In the genomic region with DNA sequence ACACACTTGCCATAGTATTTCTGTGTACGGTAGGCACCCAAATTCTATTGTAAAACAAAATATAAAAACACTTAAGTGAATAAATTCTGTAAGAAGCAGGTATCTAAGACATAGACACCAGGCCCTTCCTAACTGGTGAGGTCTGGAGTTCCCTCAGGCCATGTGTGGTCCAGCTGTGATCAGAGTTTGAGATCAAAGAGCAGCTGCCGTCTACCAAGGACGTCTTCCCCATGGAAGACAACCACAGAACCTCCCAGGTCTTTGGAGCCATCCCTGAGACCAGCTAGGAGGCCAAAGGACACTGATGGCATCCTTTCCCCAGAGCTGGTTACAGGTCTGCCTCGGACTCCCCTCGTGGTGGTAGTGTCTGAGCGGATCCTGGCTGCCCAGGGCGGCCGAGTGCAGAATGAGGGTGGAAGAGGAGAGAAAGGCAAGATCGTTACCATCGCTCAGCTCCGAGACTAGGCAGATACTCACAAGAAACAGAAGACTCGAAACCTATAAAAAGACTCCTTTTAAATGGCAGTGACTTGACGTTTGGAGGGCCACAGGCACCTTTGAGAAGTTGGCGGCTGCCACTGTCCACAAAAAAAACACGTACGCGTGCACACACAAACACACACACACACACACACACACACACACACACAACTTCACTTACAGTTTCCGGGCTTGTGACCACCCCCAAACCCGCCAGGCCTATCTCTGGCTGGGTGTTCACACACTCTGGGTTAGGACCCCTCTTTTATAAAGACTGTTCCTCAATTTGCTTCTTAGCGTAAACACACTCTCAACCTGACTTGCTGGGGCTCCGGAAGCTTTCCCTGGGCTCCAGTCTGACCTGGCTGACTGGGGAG, we compare ENCODE assay signal across 15 cellular contexts. TPM values are rescaled to one million over a fixed set of nuclear protein-coding genes. Genes with fewer than 3 reads are reported as not detected.
A peak's percentile ranks its signal among the peaks of the same experiment; 100 is the strongest.
DNase-seq lines count a peak whose midpoint lies in the region; ATAC-seq and TF ChIP-seq lines count a peak whose summit lies in the region.
"Had no signal": no experiment of that assay in that cellular context is flagged by ENCODE, and none has a peak within 500 bp of the region (broad histone marks: within the 10 kb centered on the region; RNA-seq: fewer than 3 reads in every experiment).

No MANE protein-coding gene starts in this region.

- no peaks in the 10 kb centered on the region for H3K9me3 ChIP-seq in esophagus muscularis mucosa
- H3K9me3 ChIP-seq: prostate gland had no signal

- intact Hi-C loops in CD14-positive monocyte (cut with micrococcal nuclease) (loop anchor here (5.0 to 10.0 kb wide), 3 partner anchors 35 to 173 kb away; a partner anchor contains a TSS), esophagus muscularis mucosa (cut with DNase I) (loop anchor here (5.0 kb wide), 1 partner anchor 50 kb away; no protein-coding TSS in a partner anchor)

- DNase-seq in CD14-positive monocyte (ENCODE audit: low spot score) (no peak), Kasumi-1 (lab: John Stamatoyannopoulos, UW) (peak; percentile 48 to 55), esophagus muscularis mucosa (ENCODE audit: extremely low spot score) (no peak), osteocyte (ENCODE audit: extremely low spot score, unreplicated experiment) (no peak), GF-D8 (lab: John Stamatoyannopoulos, UW) (no peak), NCI-H2081 (lab: John Stamatoyannopoulos, UW) (no peak)
- no peak for DNase-seq in activated T-cell treated with anti-CD3 and anti-CD28 coated beads, Interleukin-2, amount 50 U/mL, for 24 hours
- DNase-seq: activated naive CD4-positive, alpha-beta T cell; AML-193; mesendoderm; NCI-H1417 treated with DMSO at 0.1 percent for 48 hours; NCI-H524 treated with DMSO at 0.1 percent for 48 hours; T1000 had no signal

- H3K27me3 Mint-ChIP-seq in CD14-positive monocyte (ENCODE audit: low read depth in 3 of 3) (no peaks in the 10 kb centered on the region), osteocyte (ENCODE audit: unreplicated experiment) (no peaks in the 10 kb centered on the region)
- peaks cover 5% of the 10 kb centered on the region for H3K27me3 Mint-ChIP-seq in activated T-cell treated with anti-CD3 and anti-CD28 coated beads, Interleukin-2, amount 50 U/mL, for 24 hours

- no peak for ATAC-seq in HG02571 (IDR thresholded peaks at IDR 0.05; ENCODE audit: unreplicated experiment)

- whole genome bisulfite sequencing in esophagus muscularis mucosa: 72% methylated on average over 20 of the region's 21 CpGs

- peak overlapping the region in 3 of 4 donors; percentile 1 to 14 (median 5) for H3K4me3 ChIP-seq in esophagus muscularis mucosa
- H3K4me3 ChIP-seq: prostate gland had no signal

- TF ChIP-seq CTCF in CD14-positive monocyte (IDR thresholded peaks at IDR 0.05) (no peak), esophagus muscularis mucosa (IDR thresholded peaks at IDR 0.05) (no peak), osteocyte (IDR thresholded peaks at IDR 0.05) (no peak)

- peaks cover 91% of the 10 kb centered on the region for H3K4me1 Mint-ChIP-seq in CD14-positive monocyte
- peaks cover 79% of the 10 kb centered on the region for H3K4me1 Mint-ChIP-seq in osteocyte (ENCODE audit: unreplicated experiment)
- H3K4me1 Mint-ChIP-seq in activated T-cell treated with anti-CD3 and anti-CD28 coated beads, Interleukin-2, amount 50 U/mL, for 24 hours (ENCODE audit: low read depth): peaks cover 12% of the 10 kb centered on the region

- peak overlapping the region; percentile 42 to 93 (median 64) for H3K27ac ChIP-seq in esophagus muscularis mucosa (replicated peaks in 1 of 4)

- no peaks in the 10 kb centered on the region for H3K27me3 ChIP-seq in esophagus muscularis mucosa

- peaks cover 0 to 2% (median 0%) of the 10 kb centered on the region in 7 donors for H3K9me3 Mint-ChIP-seq in CD14-positive monocyte
- no peaks in the 10 kb centered on the region for H3K9me3 Mint-ChIP-seq in osteocyte (ENCODE audit: unreplicated experiment)
- H3K9me3 Mint-ChIP-seq in activated T-cell treated with anti-CD3 and anti-CD28 coated beads, Interleukin-2, amount 50 U/mL, for 24 hours: no peaks in the 10 kb centered on the region

- peaks cover 0 to 3% (median 0%) of the 10 kb centered on the region in 4 donors for H3K36me3 ChIP-seq in esophagus muscularis mucosa
- H3K36me3 ChIP-seq: prostate gland had no signal

- H3K36me3 Mint-ChIP-seq in CD14-positive monocyte (peaks cover 25 to 40% of the 10 kb centered on the region in 2 donors), osteocyte (ENCODE audit: unreplicated experiment) (peaks cover 11% of the 10 kb centered on the region)
- no peaks in the 10 kb centered on the region for H3K36me3 Mint-ChIP-seq in activated T-cell treated with anti-CD3 and anti-CD28 coated beads, Interleukin-2, amount 50 U/mL, for 24 hours (ENCODE audit: low read depth)

- H3K4me1 ChIP-seq in esophagus muscularis mucosa: peaks cover 70 to 100% (median 98%) of the 10 kb centered on the region in 4 donors

- no peak for TF ChIP-seq POLR2A in esophagus muscularis mucosa (IDR thresholded peaks at IDR 0.05; ENCODE audit: low read depth)

- H3K27ac Mint-ChIP-seq in CD14-positive monocyte: peak overlapping the region; percentile 92 to 98 (median 95)
- peak overlapping the region; percentile 86 for H3K27ac Mint-ChIP-seq in osteocyte (ENCODE audit: unreplicated experiment)
- no peak overlapping the region for H3K27ac Mint-ChIP-seq in activated T-cell treated with anti-CD3 and anti-CD28 coated beads, Interleukin-2, amount 50 U/mL, for 24 hours

- H3K4me3 Mint-ChIP-seq in CD14-positive monocyte (peak overlapping the region; percentile 75 to 88), osteocyte (ENCODE audit: unreplicated experiment) (no peak overlapping the region)
- no peak overlapping the region for H3K4me3 Mint-ChIP-seq in activated T-cell treated with anti-CD3 and anti-CD28 coated beads, Interleukin-2, amount 50 U/mL, for 24 hours

- no peak for TF ChIP-seq EP300 in esophagus muscularis mucosa (IDR thresholded peaks at IDR 0.05)

RNA-seq across cellular contexts. Expression of a gene that starts 7.5 kb away (rescaled TPM):
- 1 to 10 TPM; 4.5 to 6.4 TPM for polyA plus RNA-seq in CD14-positive monocyte
- 100 to 1,000 TPM; 177 to 315 (median 229) TPM for total RNA-seq in esophagus muscularis mucosa
- total RNA-seq in osteocyte: 1,096 and 1,211 TPM in 2 replicates

RNA-seq across cellular contexts. Expression of a gene that starts 14.7 kb away (rescaled TPM):
- under 1 TPM in 1 of 2 donors, not detected in 1; 0.38 TPM for polyA plus RNA-seq in CD14-positive monocyte
- 1 to 10 TPM in 3 of 4 donors, under 1 TPM in 1; 0.78 to 6.6 (median 2.3) TPM for total RNA-seq in esophagus muscularis mucosa
- total RNA-seq in osteocyte: 7.3 and 9.2 TPM in 2 replicates

Comparison
In these comparisons a context has a peak if more than half of its experiments do, and no peak if none do; other contexts are left out.
1. DNase-seq: peak in Kasumi-1 (2 of 2); none in CD14-positive monocyte (single experiment), esophagus muscularis mucosa (single experiment), osteocyte (single experiment), activated T-cell treated with anti-CD3 and anti-CD28 coated beads, Interleukin-2, amount 50 U/mL, for 24 hours (single experiment), GF-D8 (single experiment) and NCI-H2081 (0 of 2).
2. H3K4me3 Mint-ChIP-seq: peak in CD14-positive monocyte (2 of 2); none in osteocyte (single experiment) and activated T-cell treated with anti-CD3 and anti-CD28 coated beads, Interleukin-2, amount 50 U/mL, for 24 hours (single experiment).